Comparison of ENCODE assay signal across 1 cellular context in the genomic region with DNA sequence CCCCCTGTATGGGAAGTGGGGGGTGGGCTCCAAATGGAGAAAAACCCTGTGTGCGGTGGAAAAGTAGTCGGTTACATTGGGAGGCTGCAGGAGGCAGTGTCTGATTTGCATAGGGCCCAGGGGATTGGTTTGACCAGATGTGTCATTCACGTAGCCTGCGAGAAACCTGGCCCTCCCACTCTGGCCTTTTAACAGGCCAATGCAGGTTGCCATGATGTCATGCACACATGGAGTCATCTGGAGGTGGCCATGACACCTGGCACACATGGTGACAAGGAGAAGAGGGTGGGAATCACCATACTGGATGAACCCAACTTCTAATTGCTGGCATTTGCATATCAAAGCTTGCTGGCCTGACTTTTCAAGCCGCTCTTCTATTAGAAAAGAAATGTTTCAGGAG.
TF ChIP-seq lines count a peak whose summit lies in the region.

No MANE protein-coding gene starts in this region.

TF ChIP-seq in GM12878, 131 proteins besides CTCF, POLR2A, EP300 and RAD21 (continued from another document):
- TF ChIP-seq, protein P1, sequence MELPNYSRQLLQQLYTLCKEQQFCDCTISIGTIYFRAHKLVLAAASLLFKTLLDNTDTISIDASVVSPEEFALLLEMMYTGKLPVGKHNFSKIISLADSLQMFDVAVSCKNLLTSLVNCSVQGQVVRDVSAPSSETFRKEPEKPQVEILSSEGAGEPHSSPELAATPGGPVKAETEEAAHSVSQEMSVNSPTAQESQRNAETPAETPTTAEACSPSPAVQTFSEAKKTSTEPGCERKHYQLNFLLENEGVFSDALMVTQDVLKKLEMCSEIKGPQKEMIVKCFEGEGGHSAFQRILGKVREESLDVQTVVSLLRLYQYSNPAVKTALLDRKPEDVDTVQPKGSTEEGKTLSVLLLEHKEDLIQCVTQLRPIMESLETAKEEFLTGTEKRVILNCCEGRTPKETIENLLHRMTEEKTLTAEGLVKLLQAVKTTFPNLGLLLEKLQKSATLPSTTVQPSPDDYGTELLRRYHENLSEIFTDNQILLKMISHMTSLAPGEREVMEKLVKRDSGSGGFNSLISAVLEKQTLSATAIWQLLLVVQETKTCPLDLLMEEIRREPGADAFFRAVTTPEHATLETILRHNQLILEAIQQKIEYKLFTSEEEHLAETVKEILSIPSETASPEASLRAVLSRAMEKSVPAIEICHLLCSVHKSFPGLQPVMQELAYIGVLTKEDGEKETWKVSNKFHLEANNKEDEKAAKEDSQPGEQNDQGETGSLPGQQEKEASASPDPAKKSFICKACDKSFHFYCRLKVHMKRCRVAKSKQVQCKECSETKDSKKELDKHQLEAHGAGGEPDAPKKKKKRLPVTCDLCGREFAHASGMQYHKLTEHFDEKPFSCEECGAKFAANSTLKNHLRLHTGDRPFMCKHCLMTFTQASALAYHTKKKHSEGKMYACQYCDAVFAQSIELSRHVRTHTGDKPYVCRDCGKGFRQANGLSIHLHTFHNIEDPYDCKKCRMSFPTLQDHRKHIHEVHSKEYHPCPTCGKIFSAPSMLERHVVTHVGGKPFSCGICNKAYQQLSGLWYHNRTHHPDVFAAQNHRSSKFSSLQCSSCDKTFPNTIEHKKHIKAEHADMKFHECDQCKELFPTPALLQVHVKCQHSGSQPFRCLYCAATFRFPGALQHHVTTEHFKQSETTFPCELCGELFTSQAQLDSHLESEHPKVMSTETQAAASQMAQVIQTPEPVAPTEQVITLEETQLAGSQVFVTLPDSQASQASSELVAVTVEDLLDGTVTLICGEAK (IDR thresholded peaks at IDR 0.05; ENCODE audit: borderline replicate concordance) = no peak
- TF ChIP-seq RFX5 (IDR thresholded peaks at IDR 0.05; ENCODE audit: low read depth, low read length) (no peak), NR2F1 (conservative IDR thresholded peaks at IDR 0.05) (no peak), HDAC6 (IDR thresholded peaks at IDR 0.05; ENCODE audit: unreplicated experiment) (no peak), RUNX3 (IDR thresholded peaks at IDR 0.05; ENCODE audit: low read length) (no peak), ZBED1 (IDR thresholded peaks at IDR 0.05; ENCODE audit: borderline replicate concordance) (no peak), MYC (IDR thresholded peaks at IDR 0.05; ENCODE audit: insufficient read depth, insufficient read length, insufficient replicate concordance, low read length, severe bottlenecking) (no peak)
- TF ChIP-seq, protein P2, sequence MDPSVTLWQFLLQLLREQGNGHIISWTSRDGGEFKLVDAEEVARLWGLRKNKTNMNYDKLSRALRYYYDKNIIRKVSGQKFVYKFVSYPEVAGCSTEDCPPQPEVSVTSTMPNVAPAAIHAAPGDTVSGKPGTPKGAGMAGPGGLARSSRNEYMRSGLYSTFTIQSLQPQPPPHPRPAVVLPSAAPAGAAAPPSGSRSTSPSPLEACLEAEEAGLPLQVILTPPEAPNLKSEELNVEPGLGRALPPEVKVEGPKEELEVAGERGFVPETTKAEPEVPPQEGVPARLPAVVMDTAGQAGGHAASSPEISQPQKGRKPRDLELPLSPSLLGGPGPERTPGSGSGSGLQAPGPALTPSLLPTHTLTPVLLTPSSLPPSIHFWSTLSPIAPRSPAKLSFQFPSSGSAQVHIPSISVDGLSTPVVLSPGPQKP (IDR thresholded peaks at IDR 0.05; ENCODE audit: low read depth, low read length) = no peak
